ENCODE assay signal across 10 cellular contexts in genomic region chr5:73985145-73985544, GRCh38.
DNase-seq lines count a peak whose midpoint lies in the region; ATAC-seq, FAIRE-seq and TF ChIP-seq lines count a peak whose summit lies in the region.
"Had no signal": no experiment of that assay in that cellular context is flagged by ENCODE, and none has a peak within 500 bp of the region (broad histone marks: within the 10 kb centered on the region; RNA-seq: fewer than 3 reads in every experiment).

No MANE protein-coding gene starts in this region.

- TF ChIP-seq RAD21 in K562 (CRISPR knock-in tag; conservative IDR thresholded peaks at IDR 0.05 in 1 of 2, IDR thresholded peaks at IDR 0.05 in 1 of 2) = peak in 1 of 2 experiments; percentile 49; a peak in 2 of 4 replicates

- H3K4me2 ChIP-seq in K562 (ENCODE audit: insufficient read depth, low read length) = no peak overlapping the region

- H2AFZ ChIP-seq in K562 (ENCODE audit: low read depth, low read length) = no peak overlapping the region

- POLR2A ChIA-PET in K562 (lab: Yijun Ruan, JAX) = no interaction called here

- DNase-seq in AG10803 (ENCODE audit: low read depth) (peak; percentile 18), K562 (ENCODE audit: extremely low read depth in 1 of 4, low spot score in 3 of 4) (peak in 3 of 4 experiments; percentile 6 to 17 (median 14)), left colon (no peak), germinal center (ENCODE audit: low spot score) (no peak), activated T-cell treated with anti-CD3 and anti-CD28 coated beads for 4 hours (no peak), DMS153 treated with DMSO at 0.1 percent for 48 hours (lab: John Stamatoyannopoulos, UW; ENCODE audit: unreplicated experiment) (no peak)
- DNase-seq in Jurkat, Clone E6-1 (ENCODE audit: low read depth, low spot score) = peak; percentile 30
- DNase-seq: DMS153, T-helper 2 cell had no signal

- H3K27me3 ChIP-seq in K562 (ENCODE audit: control insufficient read depth in 2 of 2, insufficient read depth in 2 of 2, low read length in 2 of 2) = no peaks in the 10 kb centered on the region

- no peak overlapping the region for H3K9ac ChIP-seq in K562 (ENCODE audit: insufficient read depth in 1 of 2, low read depth in 2 of 2, low read length in 2 of 2)

- no peaks in the 10 kb centered on the region for H3K9me3 ChIP-seq in K562 (replicated peaks; ENCODE audit: control insufficient read depth, insufficient read depth, low read depth, low read length)

- in situ Hi-C loops in K562 (cut with MboI) = no loop called here

- intact Hi-C loops in K562 (cut with micrococcal nuclease) = no loop called here
- intact Hi-C loops in left colon (cut with DNase I, micrococcal nuclease) = no loop called here

- H3K36me3 ChIP-seq in K562 (ENCODE audit: control insufficient read depth, insufficient read depth, low read length) = no peaks in the 10 kb centered on the region

- H4K20me1 ChIP-seq in K562 (replicated peaks; ENCODE audit: control insufficient read depth, insufficient read depth, low read length) = no peaks in the 10 kb centered on the region

- H3K27ac ChIP-seq in K562 (ENCODE audit: extremely low read depth, low read depth, low read length) = no peak overlapping the region

- CTCF ChIA-PET in K562 (lab: Yijun Ruan, JAX; ENCODE audit: low intra/inter-chr PET ratio) = no interaction called here

- TF ChIP-seq CTCF in AG10803 (conservative IDR thresholded peaks at IDR 0.05; ENCODE audit: low read length) = peak; percentile 48
- TF ChIP-seq CTCF in K562 (IDR thresholded peaks at IDR 0.05 in 2 of 3, conservative IDR thresholded peaks at IDR 0.05 in 1 of 3; ENCODE audit: insufficient read depth in 2 of 3, low read depth in 1 of 3, low read length in 3 of 3) = peak in 2 of 3 experiments; percentile 22 to 26; a peak in 2 of 6 replicates

- no peak for TF ChIP-seq EP300 in K562 (IDR thresholded peaks at IDR 0.05; ENCODE audit: low read length)

- FAIRE-seq in K562 (lab: Jason Lieb, UNC) = no peak

- H3K9me1 ChIP-seq in K562 (ENCODE audit: control insufficient read depth, insufficient read depth, low read length) = no peaks in the 10 kb centered on the region

- no peak for TF ChIP-seq POLR2A in K562 (conservative IDR thresholded peaks at IDR 0.05)

- H3K4me1 ChIP-seq in K562 (replicated peaks in 1 of 2; ENCODE audit: control insufficient read depth in 2 of 2, insufficient read depth in 2 of 2, low read length in 2 of 2) = no peaks in the 10 kb centered on the region

- H3K79me2 ChIP-seq in K562 (ENCODE audit: control insufficient read depth, insufficient read depth, low read length) = no peaks in the 10 kb centered on the region

- ATAC-seq in K562 (no peak), left colon (peak; percentile 53), HG03196 (IDR thresholded peaks at IDR 0.05; ENCODE audit: unreplicated experiment) (no peak)

- no TSS peak for BruUV-seq in K562 (replicated peaks; lab: Mats Ljungman, UMichigan)

- H3K4me3 ChIP-seq in AG10803 (ENCODE audit: low read length) (no peak overlapping the region), K562 (no peak overlapping the region)
- H3K4me3 ChIP-seq in Jurkat, Clone E6-1 (ENCODE audit: low read length) = no peak overlapping the region

- 0% methylated on average over 1 of the region's 1 CpG for WGBS in K562 (ENCODE audit: insufficient coverage, low coverage, missing lambda C conversion rate)

TF ChIP-seq in K562, 482 proteins besides CTCF, POLR2A, EP300 and RAD21:
- no peak for TF ChIP-seq SIX5 (IDR thresholded peaks at IDR 0.05; ENCODE audit: borderline replicate concordance in 1 of 2, insufficient read depth in 1 of 2, low read depth in 1 of 2, low read length in 2 of 2)
- TF ChIP-seq RB1 (IDR thresholded peaks at IDR 0.05; ENCODE audit: low read depth) = no peak
- TF ChIP-seq HDAC6 (IDR thresholded peaks at IDR 0.05; ENCODE audit: low read depth, low read length) = no peak
- no peak for TF ChIP-seq TFAM (CRISPR knock-in tag; conservative IDR thresholded peaks at IDR 0.05)
- no peak for TF ChIP-seq SMARCC2 (IDR thresholded peaks at IDR 0.05; ENCODE audit: low read depth)
- no peak for TF ChIP-seq FOXP1 (CRISPR knock-in tag; IDR thresholded peaks at IDR 0.05)
- TF ChIP-seq TGIF2 (CRISPR knock-in tag; IDR thresholded peaks at IDR 0.05) = no peak
- TF ChIP-seq DNMT1 (IDR thresholded peaks at IDR 0.05) = no peak
- TF ChIP-seq ZNF561 (CRISPR knock-in tag; conservative IDR thresholded peaks at IDR 0.05) = no peak
- TF ChIP-seq YY1 (IDR thresholded peaks at IDR 0.05; ENCODE audit: borderline replicate concordance in 1 of 3, control insufficient read depth in 1 of 3, extremely low read depth in 1 of 3, insufficient read depth in 3 of 3, insufficient read length in 1 of 3, insufficient replicate concordance in 2 of 3, low read depth in 1 of 3, low read length in 2 of 3) = no peak
- no peak for TF ChIP-seq ELF1 (tag; IDR thresholded peaks at IDR 0.05)

Comparison
In these comparisons a context has a peak if more than half of its experiments do, and no peak if none do; other contexts are left out.
1. DNase-seq: peak in AG10803 (single experiment), Jurkat, Clone E6-1 (single experiment) and K562 (3 of 4); none in left colon (0 of 2), germinal center (single experiment), activated T-cell treated with anti-CD3 and anti-CD28 coated beads for 4 hours (single experiment) and DMS153 treated with DMSO at 0.1 percent for 48 hours (single experiment).